ENCODE assay signal across 22 cellular contexts in genomic region chr2:166895243-166895642, GRCh38. TPM values are rescaled to one million over a fixed set of nuclear protein-coding genes. Genes with fewer than 3 reads are reported as not detected.
"Had no signal": no experiment of that assay in that cellular context is flagged by ENCODE, and none has a peak within 500 bp of the region (broad histone marks: within the 10 kb centered on the region; RNA-seq: fewer than 3 reads in every experiment).

No MANE protein-coding gene starts in this region.

- H3K27ac Mint-ChIP-seq: activated B cell treated with CpG ODN at 0.5 μM for 24 hours; activated CD8-positive, alpha-beta T cell treated with anti-CD3 and anti-CD28 coated beads, Interleukin-2, amount 10 ng/mL, durations not matched to agents 7 days and 5 days; activated naive CD4-positive, alpha-beta T cell treated with anti-CD3 and anti-CD28 coated beads, Interleukin-2, amount 50 U/mL, for 72 hours; activated T-cell treated with anti-CD3 and anti-CD28 coated beads, Interleukin-2, amount 50 U/mL, for 72 hours; dendritic cell treated with granulocyte-macrophage colony-stimulating factor and Interleukin-4, amounts not matched to agents 40 ng/mL and 50 ng/mL, for 4 days had no signal

- H3K27me3 Mint-ChIP-seq: activated B cell treated with CpG ODN at 0.5 μM for 24 hours; dendritic cell treated with granulocyte-macrophage colony-stimulating factor and Interleukin-4, amounts not matched to agents 40 ng/mL and 50 ng/mL, for 4 days; naive thymus-derived CD4-positive, alpha-beta T cell had no signal

- H3K36me3 ChIP-seq: breast epithelium, right atrium auricular region, spleen, suprapubic skin, tibial nerve had no signal

- H3K4me1 ChIP-seq: breast epithelium, right atrium auricular region, spleen, suprapubic skin, tibial nerve had no signal

- ATAC-seq: activated CD8-positive, alpha-beta T cell treated with anti-CD3 and anti-CD28 coated beads, Interleukin-2, amount 10 ng/mL, durations not matched to agents 7 days and 5 days; activated naive CD4-positive, alpha-beta T cell treated with anti-CD3 and anti-CD28 coated beads, Interleukin-2, amount 50 U/mL, for 72 hours; activated T-cell treated with anti-CD3 and anti-CD28 coated beads, Interleukin-2, amount 50 U/mL, for 72 hours; naive thymus-derived CD4-positive, alpha-beta T cell had no signal

- H3K4me3 Mint-ChIP-seq: activated B cell treated with CpG ODN at 0.5 μM for 24 hours; activated CD8-positive, alpha-beta T cell treated with anti-CD3 and anti-CD28 coated beads, Interleukin-2, amount 10 ng/mL, durations not matched to agents 7 days and 5 days; activated T-cell treated with anti-CD3 and anti-CD28 coated beads, Interleukin-2, amount 50 U/mL, for 72 hours; dendritic cell treated with granulocyte-macrophage colony-stimulating factor and Interleukin-4, amounts not matched to agents 40 ng/mL and 50 ng/mL, for 4 days; naive thymus-derived CD4-positive, alpha-beta T cell had no signal

- H3K9me3 Mint-ChIP-seq: activated B cell treated with CpG ODN at 0.5 μM for 24 hours; activated naive CD4-positive, alpha-beta T cell treated with anti-CD3 and anti-CD28 coated beads, Interleukin-2, amount 50 U/mL, for 72 hours; activated T-cell treated with anti-CD3 and anti-CD28 coated beads, Interleukin-2, amount 50 U/mL, for 72 hours; dendritic cell treated with granulocyte-macrophage colony-stimulating factor and Interleukin-4, amounts not matched to agents 40 ng/mL and 50 ng/mL, for 4 days had no signal

- H3K9me3 ChIP-seq: breast epithelium, right atrium auricular region, spleen, suprapubic skin, tibial nerve had no signal

- H3K4me1 Mint-ChIP-seq: activated B cell treated with CpG ODN at 0.5 μM for 24 hours; naive thymus-derived CD4-positive, alpha-beta T cell had no signal

- H3K36me3 Mint-ChIP-seq: activated naive CD4-positive, alpha-beta T cell treated with anti-CD3 and anti-CD28 coated beads, Interleukin-2, amount 50 U/mL, for 72 hours; naive thymus-derived CD4-positive, alpha-beta T cell had no signal

- H3K27me3 ChIP-seq: breast epithelium, hepatocyte, right atrium auricular region, spleen, suprapubic skin, tibial nerve had no signal

- DNase-seq: activated B cell treated with CpG ODN at 0.5 μM for 24 hours; activated CD8-positive, alpha-beta T cell treated with anti-CD3 and anti-CD28 coated beads, Interleukin-2, amount 10 ng/mL, durations not matched to agents 7 days and 5 days; activated naive CD4-positive, alpha-beta T cell; activated T-cell treated with anti-CD3 and anti-CD28 coated beads for 4 hours; activated T-cell treated with anti-CD3 and anti-CD28 coated beads, Interleukin-2, amount 50 U/mL, for 72 hours; central memory CD4-positive, alpha-beta T cell; glutamatergic neuron; midbrain; spleen; stimulated activated naive CD4-positive, alpha-beta T cell; T-helper 2 cell had no signal

- H3K4me3 ChIP-seq: breast epithelium, hepatocyte, right atrium auricular region, spleen, suprapubic skin, tibial nerve had no signal

- H3K27ac ChIP-seq: breast epithelium, hepatocyte, right atrium auricular region, spleen, suprapubic skin, tibial nerve had no signal

RNA-seq across cellular contexts. Expression of gene XIRP2, which starts 7.0 kb away (rescaled TPM):
- total RNA-seq: activated B cell treated with CpG ODN at 0.5 μM for 24 hours; activated CD8-positive, alpha-beta T cell treated with anti-CD3 and anti-CD28 coated beads, Interleukin-2, amount 10 ng/mL, durations not matched to agents 7 days and 5 days; activated naive CD4-positive, alpha-beta T cell treated with anti-CD3 and anti-CD28 coated beads, Interleukin-2, amount 50 U/mL, for 72 hours; activated T-cell treated with anti-CD3 and anti-CD28 coated beads, Interleukin-2, amount 50 U/mL, for 72 hours; breast epithelium; hepatocyte; naive thymus-derived CD4-positive, alpha-beta T cell; omental fat pad; pulmonary artery endothelial cell; suprapubic skin had no signal
- polyA plus RNA-seq: hepatocyte; naive thymus-derived CD4-positive, alpha-beta T cell; neural cell had no signal
